30 cellular contexts compared by ENCODE assay signal in the genomic region with DNA sequence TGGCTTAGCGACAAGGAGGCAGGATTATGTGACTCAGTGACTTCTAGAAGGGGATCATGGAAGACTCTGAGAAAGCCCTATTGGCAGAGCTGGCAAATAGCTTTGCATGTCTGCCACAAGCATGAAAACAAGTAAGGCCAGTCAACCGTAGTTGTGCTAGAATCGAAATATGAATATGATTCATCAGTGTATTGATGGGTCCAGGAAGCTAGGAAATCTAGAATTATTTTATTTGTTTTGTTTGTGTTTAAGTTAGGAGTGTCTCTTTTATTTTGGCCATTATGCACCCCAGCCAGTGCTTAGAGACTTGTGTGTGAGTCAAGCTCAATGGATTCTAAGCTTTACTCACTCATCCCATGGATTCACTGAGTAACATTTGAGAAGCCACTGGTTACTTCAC. TPM values are rescaled to one million over a fixed set of nuclear protein-coding genes. Genes with fewer than 3 reads are reported as not detected.
A peak's percentile ranks its signal among the peaks of the same experiment; 100 is the strongest.
DNase-seq lines count a peak whose midpoint lies in the region; ATAC-seq and TF ChIP-seq lines count a peak whose summit lies in the region.
"Had no signal": no experiment of that assay in that cellular context is flagged by ENCODE, and none has a peak within 500 bp of the region (broad histone marks: within the 10 kb centered on the region; RNA-seq: fewer than 3 reads in every experiment).

No MANE protein-coding gene starts in this region.

- H3K9me3 ChIP-seq in HCT116 (ENCODE audit: control insufficient read depth in 1 of 2, insufficient read depth in 1 of 2, low read depth in 1 of 2, low read length in 2 of 2): no peaks in the 10 kb centered on the region
- H3K9me3 ChIP-seq in RWPE2 (ENCODE audit: severe bottlenecking): no peaks in the 10 kb centered on the region
- H3K9me3 ChIP-seq in tibial artery: no peaks in the 10 kb centered on the region
- H3K9me3 ChIP-seq: A549, neutrophil, stomach, thyroid gland had no signal

- TF ChIP-seq RAD21 in HCT116 (IDR thresholded peaks at IDR 0.05; ENCODE audit: low read depth): no peak

- ATAC-seq in HCT116 (no peak), RWPE2 (ENCODE audit: low read depth) (no peak), foreskin keratinocyte (peak; percentile 26)
- ATAC-seq: A549; CD8-positive, alpha-beta T cell; GM23338; right cardiac atrium had no signal

- TF ChIP-seq CTCF in HCT116 (IDR thresholded peaks at IDR 0.05 in 2 of 3, conservative IDR thresholded peaks at IDR 0.05 in 1 of 3; ENCODE audit: borderline replicate concordance in 1 of 3, insufficient read depth in 1 of 3, low read depth in 2 of 3, low read length in 2 of 3) (no peak), RWPE2 (IDR thresholded peaks at IDR 0.05; ENCODE audit: poor library complexity, severe bottlenecking) (no peak), foreskin keratinocyte (conservative IDR thresholded peaks at IDR 0.05) (no peak), tibial artery (IDR thresholded peaks at IDR 0.05) (no peak)

- H3K9ac ChIP-seq in HCT116 (ENCODE audit: low read length): no peak overlapping the region
- H3K9ac ChIP-seq: KMS-11 had no signal

- H3K4me2 ChIP-seq in HCT116 (ENCODE audit: low read length): no peak overlapping the region; the same call in 1 of the 2 replicates
- H3K4me2 ChIP-seq: A549, GM23338, KMS-11 had no signal

- RAD21 ChIA-PET in HCT116 (lab: Charles Lee; ENCODE audit: low non-redundant PET in 1 of 2, low total read pairs in 2 of 2, uncharacterized antibody in 2 of 2, unreplicated experiment in 2 of 2): interaction anchor here in 1 of 2 experiments (0.6 kb wide), 1 partner anchor 16 kb away, joined by 5 read pairs; no protein-coding TSS in a partner anchor

- no peaks in the 10 kb centered on the region for H3K27me3 ChIP-seq in HCT116 (ENCODE audit: insufficient read depth, low read length)
- H3K27me3 ChIP-seq in RWPE2 (ENCODE audit: insufficient read depth, poor library complexity, severe bottlenecking): no peaks in the 10 kb centered on the region
- no peaks in the 10 kb centered on the region for H3K27me3 ChIP-seq in foreskin keratinocyte
- H3K27me3 ChIP-seq in tibial artery: no peaks in the 10 kb centered on the region
- H3K27me3 ChIP-seq: brain microvascular endothelial cell, thyroid gland had no signal

- DNase-seq in ELR (ENCODE audit: low read depth) (peak; percentile 64), HCT116 (ENCODE audit: low read depth, low spot score) (no peak), RWPE2 (ENCODE audit: low spot score) (no peak), foreskin keratinocyte (peak; percentile 69 to 85), tibial artery (no peak), 8988T (no peak), NCI-H1092 (lab: John Stamatoyannopoulos, UW) (no peak)
- DNase-seq in stimulated activated CD4-positive, alpha-beta T cell treated with anti-CD3 and anti-CD28 coated beads, Interleukin-2, amount 100 ng/mL, for 24 hours: no peak
- DNase-seq: activated CD4-positive, alpha-beta T cell treated with anti-CD3 and anti-CD28 coated beads for 4 hours; activated T-cell treated with anti-CD3 and anti-CD28 coated beads for 4 hours; AML-193; amniotic stem cell; brain microvascular endothelial cell; CD8-positive, alpha-beta T cell; head of caudate nucleus; islet precursor cell; NCI-H1436; NCI-H2081; NCI-H226; NCI-H526 treated with DMSO at 0.1 percent for 48 hours; NK-92 treated with Interleukin-12 subunit alpha and Interleukin-12 subunit beta, amount 100 ng/mL, for 24 hours; right cardiac atrium; SHP77; stimulated activated CD4-positive, alpha-beta T cell treated with anti-CD3 and anti-CD28 coated beads, Interleukin-2, amount 100 ng/mL, for 48 hours; stomach; thyroid gland had no signal

- TF ChIP-seq POLR2A in HCT116 (IDR thresholded peaks at IDR 0.05; ENCODE audit: borderline replicate concordance, extremely low read depth, insufficient read depth, insufficient read length): no peak

- H4K20me1 ChIP-seq in HCT116 (ENCODE audit: insufficient read depth): no peaks in the 10 kb centered on the region

- BruUV-seq in HCT116 (replicated peaks; lab: Mats Ljungman, UMichigan): no TSS peak

- H3K27ac ChIP-seq in HCT116 (ENCODE audit: low read depth, low read length) (no peak overlapping the region), RWPE2 (ENCODE audit: poor library complexity, severe bottlenecking) (peak overlapping the region; percentile 94), foreskin keratinocyte (peak overlapping the region; percentile 51), tibial artery (no peak overlapping the region)
- H3K27ac ChIP-seq: A549, brain microvascular endothelial cell, KMS-11, neutrophil, thyroid gland had no signal

- CTCF ChIA-PET in HCT116 (lab: Charles Lee): interaction anchor here (1.3 to 1.7 kb wide), 2 partner anchors 36 to 37 kb away, joined by 5 to 7 read pairs; no protein-coding TSS in a partner anchor

- peaks cover 7% of the 10 kb centered on the region for H3K79me2 ChIP-seq in HCT116 (ENCODE audit: insufficient read depth, low read length)

- intact Hi-C loops in HCT116 (cut with micrococcal nuclease) (no loop called here), tibial artery (cut with DNase I; ENCODE audit: low total_unique reads) (no loop called here)

- POLR2A ChIA-PET in HCT116 (lab: Charles Lee): interaction anchor here (0.5 kb wide), 1 partner anchor 47 kb away, joined by 4 read pairs; no protein-coding TSS in a partner anchor

- no peaks in the 10 kb centered on the region for H3K36me3 ChIP-seq in HCT116 (ENCODE audit: control insufficient read depth in 1 of 2, insufficient read depth in 2 of 2, low read length in 2 of 2)
- no peaks in the 10 kb centered on the region for H3K36me3 ChIP-seq in RWPE2 (ENCODE audit: low read depth)
- H3K36me3 ChIP-seq in tibial artery: no peaks in the 10 kb centered on the region
- H3K36me3 ChIP-seq: brain microvascular endothelial cell, neutrophil, stomach, thyroid gland had no signal

- peaks cover 29 to 59% of the 10 kb centered on the region in 2 experiments for H3K4me1 ChIP-seq in HCT116 (ENCODE audit: control insufficient read depth in 1 of 2, insufficient read depth in 2 of 2, low read length in 2 of 2)
- H3K4me1 ChIP-seq in RWPE2 (ENCODE audit: insufficient read depth, poor library complexity, severe bottlenecking): peaks cover 38% of the 10 kb centered on the region
- peaks cover 36% of the 10 kb centered on the region for H3K4me1 ChIP-seq in foreskin keratinocyte
- H3K4me1 ChIP-seq in tibial artery: peaks cover 0 to 17% (median 7%) of the 10 kb centered on the region in 4 donors

- no peak overlapping the region for H3K4me3 ChIP-seq in HCT116 (replicated peaks in 1 of 2; ENCODE audit: low read depth in 1 of 2, low read length in 2 of 2)
- no peak overlapping the region for H3K4me3 ChIP-seq in RWPE2 (ENCODE audit: severe bottlenecking)
- H3K4me3 ChIP-seq in tibial artery: no peak overlapping the region
- H3K4me3 ChIP-seq: A549, GM23338, stomach, thyroid gland had no signal

- peak overlapping the region; percentile 51 for H2AFZ ChIP-seq in HCT116 (ENCODE audit: low read depth, low read length, poor library complexity, severe bottlenecking)
- H2AFZ ChIP-seq: GM23338 had no signal

- no peaks in the 10 kb centered on the region for H3K9me2 ChIP-seq in HCT116 (ENCODE audit: insufficient read depth)

TF ChIP-seq in HCT116, 20 proteins besides CTCF, POLR2A, EP300 and RAD21:
- TF ChIP-seq, protein P1, sequence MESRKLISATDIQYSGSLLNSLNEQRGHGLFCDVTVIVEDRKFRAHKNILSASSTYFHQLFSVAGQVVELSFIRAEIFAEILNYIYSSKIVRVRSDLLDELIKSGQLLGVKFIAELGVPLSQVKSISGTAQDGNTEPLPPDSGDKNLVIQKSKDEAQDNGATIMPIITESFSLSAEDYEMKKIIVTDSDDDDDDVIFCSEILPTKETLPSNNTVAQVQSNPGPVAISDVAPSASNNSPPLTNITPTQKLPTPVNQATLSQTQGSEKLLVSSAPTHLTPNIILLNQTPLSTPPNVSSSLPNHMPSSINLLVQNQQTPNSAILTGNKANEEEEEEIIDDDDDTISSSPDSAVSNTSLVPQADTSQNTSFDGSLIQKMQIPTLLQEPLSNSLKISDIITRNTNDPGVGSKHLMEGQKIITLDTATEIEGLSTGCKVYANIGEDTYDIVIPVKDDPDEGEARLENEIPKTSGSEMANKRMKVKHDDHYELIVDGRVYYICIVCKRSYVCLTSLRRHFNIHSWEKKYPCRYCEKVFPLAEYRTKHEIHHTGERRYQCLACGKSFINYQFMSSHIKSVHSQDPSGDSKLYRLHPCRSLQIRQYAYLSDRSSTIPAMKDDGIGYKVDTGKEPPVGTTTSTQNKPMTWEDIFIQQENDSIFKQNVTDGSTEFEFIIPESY (IDR thresholded peaks at IDR 0.05; ENCODE audit: extremely low read depth, insufficient replicate concordance, low read length): no peak
- peak; percentile 9; the same call in 1 of the 2 replicates for TF ChIP-seq JUND (IDR thresholded peaks at IDR 0.05)

RNA-seq across cellular contexts. Expression of gene ITGA2, which starts 3.8 kb away (rescaled TPM):
- total RNA-seq in HCT116 (2021; ENCODE audit: unreplicated experiment) (36.6 TPM), foreskin keratinocyte (78.7 and 140 TPM in 2 replicates)
- polyA plus RNA-seq in HCT116 (2012): 7.4 and 10.8 TPM in 2 replicates
- polyA plus RNA-seq in foreskin keratinocyte: 9.1 and 14.7 TPM in 2 replicates
- total RNA-seq: CD8-positive, alpha-beta T cell had no signal

Comparison
In these comparisons a context has a peak if more than half of its experiments do, and no peak if none do; other contexts are left out.
1. DNase-seq: peak in ELR (single experiment) and foreskin keratinocyte (2 of 2); none in HCT116 (single experiment), RWPE2 (single experiment), stimulated activated CD4-positive, alpha-beta T cell treated with anti-CD3 and anti-CD28 coated beads, Interleukin-2, amount 100 ng/mL, for 24 hours (0 of 2), tibial artery (0 of 2), 8988T (single experiment) and NCI-H1092 (single experiment).
2. H3K27ac ChIP-seq: peak in RWPE2 (single experiment) and foreskin keratinocyte (single experiment); none in HCT116 (single experiment) and tibial artery (0 of 2).